Comparison of ENCODE assay signal across 9 cellular contexts in genomic region chr17:7486181-7486580, GRCh38. TPM values are rescaled to one million over a fixed set of nuclear protein-coding genes. Genes with fewer than 3 reads are reported as not detected.
A peak's percentile ranks its signal among the peaks of the same experiment; 100 is the strongest.
DNase-seq lines count a peak whose midpoint lies in the region; ATAC-seq and TF ChIP-seq lines count a peak whose summit lies in the region.
"Had no signal": no experiment of that assay in that cellular context is flagged by ENCODE, and none has a peak within 500 bp of the region (broad histone marks: within the 10 kb centered on the region; RNA-seq: fewer than 3 reads in every experiment).

No MANE protein-coding gene starts in this region.

- in situ Hi-C loops in GM13977 (cut with MboI; ENCODE audit: low pct_unique_long_range_greater_than_20kb, low sequenced_read_pairs, unreplicated experiment) = no loop called here

- TF ChIP-seq CTCF in Peyer's patch (IDR thresholded peaks at IDR 0.05) = no peak
- no peak for TF ChIP-seq CTCF in epithelial cell of esophagus (IDR thresholded peaks at IDR 0.05; ENCODE audit: insufficient read depth, low read depth, low read length, missing control alignments)
- no peak for TF ChIP-seq CTCF in progenitor cell of endocrine pancreas (IDR thresholded peaks at IDR 0.05; ENCODE audit: unreplicated experiment)
- no peak for TF ChIP-seq CTCF in GM13977 (IDR thresholded peaks at IDR 0.05; ENCODE audit: extremely low read depth, insufficient read depth, missing control alignments)

- peaks cover 7% of the 10 kb centered on the region for H3K36me3 Mint-ChIP-seq in progenitor cell of endocrine pancreas (ENCODE audit: insufficient read depth)

- H3K36me3 ChIP-seq in ES-I3 (ENCODE audit: insufficient read depth, low read length) (no peaks in the 10 kb centered on the region; the same call in 1 of the 2 replicates), Peyer's patch (no peaks in the 10 kb centered on the region)

- ATAC-seq in GM21515 (IDR thresholded peaks at IDR 0.05; ENCODE audit: unreplicated experiment) = no peak

- TF ChIP-seq POLR2A in Peyer's patch (IDR thresholded peaks at IDR 0.05) = no peak

- no peaks in the 10 kb centered on the region for H3K27me3 ChIP-seq in Peyer's patch

- DNase-seq in Peyer's patch (no peak), epithelial cell of esophagus (ENCODE audit: low read depth) (no peak), progenitor cell of endocrine pancreas (ENCODE audit: low spot score, unreplicated experiment) (no peak), A172 (ENCODE audit: low spot score) (no peak), HCEC 1CT (no peak), GM13977 (ENCODE audit: low spot score) (no peak)

- H3K27ac ChIP-seq in Peyer's patch = peak overlapping the region in 3 of 4 donors; percentile 57 to 99 (median 97)

- no peaks in the 10 kb centered on the region for H3K27me3 Mint-ChIP-seq in progenitor cell of endocrine pancreas

- H3K9ac ChIP-seq in ES-I3 (ENCODE audit: low read depth, low read length) = peak overlapping the region; percentile 83; the same call in 1 of the 2 replicates

- H3K9me3 ChIP-seq in ES-I3 (ENCODE audit: control insufficient read depth, insufficient read depth, low read length) = no peaks in the 10 kb centered on the region
- no peaks in the 10 kb centered on the region for H3K9me3 ChIP-seq in Peyer's patch

- no peaks in the 10 kb centered on the region for H3K9me3 Mint-ChIP-seq in progenitor cell of endocrine pancreas (ENCODE audit: low read depth)

- H3K27ac Mint-ChIP-seq in progenitor cell of endocrine pancreas = peak overlapping the region; percentile 18

- H3K4me3 Mint-ChIP-seq in progenitor cell of endocrine pancreas (ENCODE audit: low read depth) = peak overlapping the region; percentile 97

- peak overlapping the region; percentile 64 to 69 (median 66) for H3K4me3 ChIP-seq in Peyer's patch
- peak overlapping the region; percentile 92 for H3K4me3 ChIP-seq in epithelial cell of esophagus (ENCODE audit: low read length)

- H3K4me1 Mint-ChIP-seq in progenitor cell of endocrine pancreas (ENCODE audit: low read depth) = peaks cover 54% of the 10 kb centered on the region

- H3K4me1 ChIP-seq in ES-I3 (ENCODE audit: insufficient read depth, low read length) (peaks cover 14% of the 10 kb centered on the region), Peyer's patch (peaks cover 4 to 68% (median 16%) of the 10 kb centered on the region in 4 donors)

RNA-seq across cellular contexts. Expression of gene POLR2A, which starts 2.0 kb away (rescaled TPM):
- 100 to 1,000 TPM in 3 of 4 donors, 10 to 100 TPM in 1; 94.6 to 204 (median 157) TPM for total RNA-seq in Peyer's patch
- 195 and 210 TPM in 2 replicates for total RNA-seq in progenitor cell of endocrine pancreas
- total RNA-seq in A172 (2014; rRNA removed; shearing (Covaris generic)) = 17.8 and 23.4 TPM in 2 replicates

RNA-seq across cellular contexts. Expression of gene SLC35G6, which starts 4.9 kb away (rescaled TPM):
- total RNA-seq in Peyer's patch (not detected), progenitor cell of endocrine pancreas (not detected in 2 replicates)
- total RNA-seq in A172 (2014; rRNA removed; shearing (Covaris generic)) = not detected in 2 replicates
- total RNA-seq: liver had no signal

RNA-seq across cellular contexts. Expression of gene ZBTB4, which starts 6.8 kb away (rescaled TPM):
- total RNA-seq in Peyer's patch = 10 to 100 TPM; 15.1 to 27.3 (median 24.5) TPM
- total RNA-seq in progenitor cell of endocrine pancreas = 26.8 and 28.4 TPM in 2 replicates
- 24.8 and 28.4 TPM in 2 replicates for total RNA-seq in A172 (2014; rRNA removed; shearing (Covaris generic))

RNA-seq across cellular contexts. Expression of gene CHRNB1, which starts 41.3 kb away (rescaled TPM):
- total RNA-seq in Peyer's patch (1 to 10 TPM; 4.0 to 9.1 (median 5.8) TPM), progenitor cell of endocrine pancreas (17.2 and 19.1 TPM in 2 replicates)
- 14.1 and 20.2 TPM in 2 replicates for total RNA-seq in A172 (2014; rRNA removed; shearing (Covaris generic))

RNA-seq across cellular contexts. Expression of gene FGF11, which starts 46.9 kb away (rescaled TPM):
- total RNA-seq in Peyer's patch (1 to 10 TPM in 1 of 4 donors, not detected in 3; 1.0 TPM), progenitor cell of endocrine pancreas (4.5 and 5.1 TPM in 2 replicates)
- total RNA-seq in A172 (2014; rRNA removed; shearing (Covaris generic)) = 0.89 TPM in 1 of 2 replicates, not detected in the other
